Comparison of ENCODE assay signal across 1 cellular context in the genomic region with DNA sequence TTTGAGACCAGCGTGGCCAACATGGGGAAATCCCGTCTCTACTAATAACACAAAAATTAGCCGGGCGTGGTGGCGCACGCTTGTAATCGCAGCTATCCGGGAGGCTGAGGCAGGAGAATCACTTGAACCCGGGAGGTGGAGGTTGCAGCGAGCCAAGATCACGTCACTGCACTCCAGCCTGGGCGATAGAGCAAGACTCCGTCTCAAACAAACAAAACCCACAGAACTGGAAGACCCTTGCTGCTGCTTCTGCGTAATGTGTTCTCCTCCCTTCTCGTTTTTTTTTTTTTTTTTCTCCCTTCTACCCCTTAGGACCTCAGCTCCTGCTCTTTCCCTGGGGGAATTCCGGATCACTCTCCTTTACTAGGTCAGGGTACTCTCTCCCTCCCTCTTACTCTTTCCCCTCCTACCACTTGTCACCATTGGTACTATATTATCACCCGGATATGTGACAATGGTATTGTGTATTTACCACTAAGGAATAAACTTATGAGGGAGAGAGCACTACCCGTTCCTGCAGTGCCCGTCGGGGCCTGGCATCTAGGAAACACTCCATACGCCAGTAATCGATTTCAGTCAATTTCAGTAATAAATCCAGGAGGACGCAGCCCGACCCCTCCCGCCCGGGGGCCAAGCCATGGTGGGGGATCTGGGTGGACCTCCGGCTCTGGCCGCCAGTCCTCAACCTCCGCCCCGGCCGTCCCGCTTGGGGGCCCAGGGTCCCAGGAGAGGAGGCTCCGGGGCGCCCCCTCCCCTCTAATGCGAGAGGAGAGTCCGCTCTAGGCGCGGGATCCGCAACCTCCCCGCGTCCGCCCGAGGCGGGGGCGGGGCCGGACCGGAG.
TF ChIP-seq lines count a peak whose summit lies in the region.

No MANE protein-coding gene starts in this region.

TF ChIP-seq in HCT116, 20 proteins besides CTCF, POLR2A, EP300 and RAD21 (continued from another document):
- TF ChIP-seq REST (IDR thresholded peaks at IDR 0.05; ENCODE audit: low read depth), result no peak
